In genomic region chr13:105937451-105937850, GRCh38 we compare ENCODE assay signal across 17 cellular contexts.
A peak's percentile ranks its signal among the peaks of the same experiment; 100 is the strongest.
DNase-seq lines count a peak whose midpoint lies in the region; ATAC-seq and TF ChIP-seq lines count a peak whose summit lies in the region.
"Had no signal": no experiment of that assay in that cellular context is flagged by ENCODE, and none has a peak within 500 bp of the region (broad histone marks: within the 10 kb centered on the region; RNA-seq: fewer than 3 reads in every experiment).

No MANE protein-coding gene starts in this region.

- no peak overlapping the region for H3K27ac ChIP-seq in BLaER1
- no peak overlapping the region for H3K27ac ChIP-seq in PC-3 (ENCODE audit: low read length)
- no peak overlapping the region for H3K27ac ChIP-seq in A673 (ENCODE audit: low read depth, low read length, poor library complexity, severe bottlenecking)
- H3K27ac ChIP-seq: pancreas had no signal

- no peaks in the 10 kb centered on the region for H3K9me3 ChIP-seq in BLaER1
- H3K9me3 ChIP-seq in PC-3 (ENCODE audit: low read length): no peaks in the 10 kb centered on the region
- no peaks in the 10 kb centered on the region for H3K9me3 ChIP-seq in A673 (ENCODE audit: low read depth, low read length, poor library complexity, severe bottlenecking)
- H3K9me3 ChIP-seq: pancreas had no signal

- H3K4me2 ChIP-seq in BLaER1: peak overlapping the region; percentile 39
- no peak overlapping the region for H3K4me2 ChIP-seq in PC-3 (ENCODE audit: low read length)

- no peak for TF ChIP-seq CTCF in PC-3 (conservative IDR thresholded peaks at IDR 0.05; ENCODE audit: low read depth, low read length)
- TF ChIP-seq CTCF in A673 (conservative IDR thresholded peaks at IDR 0.05; ENCODE audit: low read depth, low read length): no peak

- H3K27ac Mint-ChIP-seq in activated CD4-positive, alpha-beta T cell treated with anti-CD3 and anti-CD28 coated beads, Interleukin-2, amount 10 ng/mL, durations not matched to agents 24 days and 14 days: no peak overlapping the region
- H3K27ac Mint-ChIP-seq: activated T-helper 1 cell treated with anti-CD3 and anti-CD28 coated beads, Interleukin-12 subunit alpha, Interleukin-12 subunit beta, Interleukin-2, Interleukin-4 antibody, amounts not matched to agents 30 ng/mL and 10 ng/mL and 1 ng/mL, durations not matched to agents 14 hours and 24 hours and 36 hours; endodermal cell; T-helper 17 cell had no signal

- no peak overlapping the region for H3K9ac ChIP-seq in BLaER1
- no peak overlapping the region for H3K9ac ChIP-seq in PC-3 (ENCODE audit: low read length)

- H3K4me1 ChIP-seq in BLaER1: peaks cover 20% of the 10 kb centered on the region
- H3K4me1 ChIP-seq in PC-3 (ENCODE audit: insufficient read depth, low read length): 0 out of 2 replicates have a peak, but pooled peaks cover 7% of the 10 kb centered on the region
- H3K4me1 ChIP-seq in A673 (ENCODE audit: insufficient read depth, low read length, poor library complexity, severe bottlenecking): no peaks in the 10 kb centered on the region
- H3K4me1 ChIP-seq: pancreas had no signal

- no peaks in the 10 kb centered on the region for H3K36me3 Mint-ChIP-seq in activated CD4-positive, alpha-beta T cell treated with anti-CD3 and anti-CD28 coated beads, Interleukin-2, amount 10 ng/mL, durations not matched to agents 24 days and 14 days (ENCODE audit: low read depth)

- H3K27me3 ChIP-seq in BLaER1: no peaks in the 10 kb centered on the region
- no peaks in the 10 kb centered on the region for H3K27me3 ChIP-seq in PC-3 (ENCODE audit: low read length)
- H3K27me3 ChIP-seq in A673 (replicated peaks; ENCODE audit: insufficient read depth, low read depth, low read length, poor library complexity): no peaks in the 10 kb centered on the region
- H3K27me3 ChIP-seq: pancreas had no signal

- H3K4me3 Mint-ChIP-seq in activated CD4-positive, alpha-beta T cell treated with anti-CD3 and anti-CD28 coated beads, Interleukin-2, amount 10 ng/mL, durations not matched to agents 24 days and 14 days: no peak overlapping the region
- H3K4me3 Mint-ChIP-seq: activated T-helper 1 cell treated with anti-CD3 and anti-CD28 coated beads, Interleukin-12 subunit alpha, Interleukin-12 subunit beta, Interleukin-2, Interleukin-4 antibody, amounts not matched to agents 30 ng/mL and 10 ng/mL and 1 ng/mL, durations not matched to agents 14 hours and 24 hours and 36 hours; endodermal cell; T-helper 17 cell had no signal

- H3K27me3 Mint-ChIP-seq in activated CD4-positive, alpha-beta T cell treated with anti-CD3 and anti-CD28 coated beads, Interleukin-2, amount 10 ng/mL, durations not matched to agents 24 days and 14 days: no peaks in the 10 kb centered on the region

- H4K20me1 ChIP-seq in BLaER1: no peaks in the 10 kb centered on the region
- H4K20me1 ChIP-seq in PC-3 (ENCODE audit: low read length): no peaks in the 10 kb centered on the region

- H3K9me2 ChIP-seq in PC-3 (replicated peaks; ENCODE audit: low read length): no peaks in the 10 kb centered on the region

- CTCF ChIA-PET in PC-3 (lab: Charles Lee): no interaction called here
- CTCF ChIA-PET in A673 (lab: Charles Lee): no interaction called here

- H3K4me3 ChIP-seq in BLaER1 (no peak overlapping the region), PC-3 (ENCODE audit: low read length) (no peak overlapping the region), A673 (ENCODE audit: low read depth, low read length, poor library complexity, severe bottlenecking) (no peak overlapping the region)
- H3K4me3 ChIP-seq: pancreas had no signal

- POLR2A ChIA-PET in PC-3 (lab: Charles Lee; ENCODE audit: unreplicated experiment): no interaction called here
- POLR2A ChIA-PET in A673 (lab: Charles Lee; ENCODE audit: low non-redundant PET): no interaction called here

- no peaks in the 10 kb centered on the region for H3K36me3 ChIP-seq in BLaER1
- H3K36me3 ChIP-seq in PC-3 (ENCODE audit: low read depth, low read length): no peaks in the 10 kb centered on the region
- no peaks in the 10 kb centered on the region for H3K36me3 ChIP-seq in A673 (ENCODE audit: insufficient read depth, low read length, poor library complexity, severe bottlenecking)
- H3K36me3 ChIP-seq: pancreas had no signal

- no peaks in the 10 kb centered on the region for H3K79me2 ChIP-seq in PC-3 (ENCODE audit: low read length)

- DNase-seq in ELF-1 (ENCODE audit: low read depth, low spot score): peak; percentile 93
- peak; percentile 13 for DNase-seq in PC-3
- peak; percentile 16 for DNase-seq in iPS-NIHi11 (ENCODE audit: low spot score)
- no peak for DNase-seq in dermis blood vessel endothelial cell
- no peak for DNase-seq in activated CD4-positive, alpha-beta T cell treated with anti-CD3 and anti-CD28 coated beads, Interleukin-2, amount 10 ng/mL, durations not matched to agents 24 days and 14 days
- DNase-seq in A673 (ENCODE audit: low spot score): no peak
- DNase-seq: amygdala, Calu3, endodermal cell, KG1, NCI-H1105, pancreas, Right ventricle myocardium superior, T-helper 17 cell had no signal

- ATAC-seq in PC-3 (peak; percentile 45; the same call in 1 of the 2 replicates), GM21717 (IDR thresholded peaks at IDR 0.05; ENCODE audit: unreplicated experiment) (no peak)
- ATAC-seq: pancreas, T-helper 17 cell had no signal

- H3K9me3 Mint-ChIP-seq in activated CD4-positive, alpha-beta T cell treated with anti-CD3 and anti-CD28 coated beads, Interleukin-2, amount 10 ng/mL, durations not matched to agents 24 days and 14 days: no peaks in the 10 kb centered on the region

- no peaks in the 10 kb centered on the region for H3F3A ChIP-seq in PC-3 (ENCODE audit: low read length, unreplicated experiment)

- BruUV-seq in PC-3 (replicated peaks; lab: Mats Ljungman, UMichigan): no TSS peak
- BruUV-seq in A673 (replicated peaks; lab: Mats Ljungman, UMichigan): no TSS peak

- H3K4me1 Mint-ChIP-seq in activated CD4-positive, alpha-beta T cell treated with anti-CD3 and anti-CD28 coated beads, Interleukin-2, amount 10 ng/mL, durations not matched to agents 24 days and 14 days: no peaks in the 10 kb centered on the region
- H3K4me1 Mint-ChIP-seq: endodermal cell, T-helper 17 cell had no signal

- no peak overlapping the region for H2AFZ ChIP-seq in PC-3 (ENCODE audit: low read length)

- intact Hi-C loops in PC-3 (cut with micrococcal nuclease): no loop called here
- intact Hi-C loops in activated CD4-positive, alpha-beta T cell treated with anti-CD3 and anti-CD28 coated beads, Interleukin-2, amount 10 ng/mL, durations not matched to agents 24 days and 14 days (cut with micrococcal nuclease): no loop called here
- intact Hi-C loops in A673 (cut with micrococcal nuclease; ENCODE audit: unreplicated experiment): no loop called here

Comparison
In these comparisons a context has a peak if more than half of its experiments do, and no peak if none do; other contexts are left out.
1. DNase-seq: peak in ELF-1 (single experiment), PC-3 (single experiment) and iPS-NIHi11 (single experiment); none in dermis blood vessel endothelial cell (single experiment), activated CD4-positive, alpha-beta T cell treated with anti-CD3 and anti-CD28 coated beads, Interleukin-2, amount 10 ng/mL, durations not matched to agents 24 days and 14 days (single experiment) and A673 (single experiment).